ENCODE assay signal across 1 cellular context in the genomic region with DNA sequence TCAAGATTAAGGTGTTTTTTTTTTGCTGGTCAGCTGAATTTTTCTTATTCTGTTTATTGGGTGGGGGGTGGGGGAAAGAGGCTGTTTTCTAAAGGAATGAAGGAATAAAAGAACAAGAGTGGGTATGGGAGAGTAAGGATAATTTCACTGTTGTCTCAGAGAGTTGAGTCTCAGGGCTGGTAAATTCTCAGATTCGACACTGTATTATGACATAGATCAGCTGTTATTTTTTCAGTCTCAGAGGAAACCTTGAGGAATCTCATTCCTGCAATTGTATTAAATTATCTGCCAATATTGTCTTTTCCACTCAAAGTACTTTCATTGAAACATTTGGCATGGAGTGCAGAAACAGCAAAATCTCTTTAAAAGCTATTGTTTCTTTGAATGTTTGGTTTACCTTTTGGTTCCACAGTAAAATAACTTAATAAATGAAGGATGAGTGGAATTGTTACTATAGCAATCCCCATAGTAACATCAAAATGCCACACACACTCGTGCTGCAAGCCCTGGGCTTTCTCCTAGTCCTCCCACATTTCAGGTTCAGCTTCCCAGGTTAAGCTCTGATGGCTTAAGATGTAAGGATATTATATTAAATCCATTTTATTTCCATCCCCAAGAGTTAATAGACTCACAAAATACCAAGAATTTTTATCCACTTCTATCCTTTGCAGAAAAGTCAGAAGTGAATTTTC.
TF ChIP-seq lines count a peak whose summit lies in the region.

No MANE protein-coding gene starts in this region.

TF ChIP-seq in SK-N-SH, 30 proteins besides CTCF, POLR2A, EP300 and RAD21 (continued from another document):
- TF ChIP-seq TAF1 (IDR thresholded peaks at IDR 0.05; ENCODE audit: borderline replicate concordance, low read depth, low read length): no peak
- TF ChIP-seq TCF12 (IDR thresholded peaks at IDR 0.05): no peak
- TF ChIP-seq GABPA (IDR thresholded peaks at IDR 0.05; ENCODE audit: low read depth): no peak
- TF ChIP-seq, protein P1, sequence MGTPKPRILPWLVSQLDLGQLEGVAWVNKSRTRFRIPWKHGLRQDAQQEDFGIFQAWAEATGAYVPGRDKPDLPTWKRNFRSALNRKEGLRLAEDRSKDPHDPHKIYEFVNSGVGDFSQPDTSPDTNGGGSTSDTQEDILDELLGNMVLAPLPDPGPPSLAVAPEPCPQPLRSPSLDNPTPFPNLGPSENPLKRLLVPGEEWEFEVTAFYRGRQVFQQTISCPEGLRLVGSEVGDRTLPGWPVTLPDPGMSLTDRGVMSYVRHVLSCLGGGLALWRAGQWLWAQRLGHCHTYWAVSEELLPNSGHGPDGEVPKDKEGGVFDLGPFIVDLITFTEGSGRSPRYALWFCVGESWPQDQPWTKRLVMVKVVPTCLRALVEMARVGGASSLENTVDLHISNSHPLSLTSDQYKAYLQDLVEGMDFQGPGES (IDR thresholded peaks at IDR 0.05; ENCODE audit: low read depth, low read length): no peak
- no peak for TF ChIP-seq RFX5 (IDR thresholded peaks at IDR 0.05; ENCODE audit: low read length)
- no peak for TF ChIP-seq RXRA (IDR thresholded peaks at IDR 0.05; ENCODE audit: borderline replicate concordance, low read depth)
TF ChIP-seq in SK-N-SH: peak in this region for 0.
